ENCODE assay signal across 27 cellular contexts in genomic region chr9:126413470-126414051, GRCh38.
A peak's percentile ranks its signal among the peaks of the same experiment; 100 is the strongest.
DNase-seq lines count a peak whose midpoint lies in the region; ATAC-seq and TF ChIP-seq lines count a peak whose summit lies in the region.
"Had no signal": no experiment of that assay in that cellular context is flagged by ENCODE, and none has a peak within 500 bp of the region (broad histone marks: within the 10 kb centered on the region; RNA-seq: fewer than 3 reads in every experiment).

No MANE protein-coding gene starts in this region.

- POLR2A ChIA-PET in HEK293 (lab: Yijun Ruan, JAX), result no interaction called here

- H3K27ac ChIP-seq in HEK293 (ENCODE audit: extremely low read depth, low read depth, low read length), result no peak overlapping the region
- H3K27ac ChIP-seq: colonic mucosa, pancreas, transverse colon, WERI-Rb-1 had no signal

- H3K4me1 Mint-ChIP-seq in T-helper 17 cell, result peaks cover 36% of the 10 kb centered on the region
- H3K4me1 Mint-ChIP-seq: mesothelial cell of epicardium had no signal

- no peak overlapping the region for H3K4me3 ChIP-seq in HEK293 (ENCODE audit: low read depth, low read length)
- H3K4me3 ChIP-seq: colonic mucosa, pancreas, transverse colon had no signal

- TF ChIP-seq CTCF in HEK293 (tag by site-specific recombination; IDR thresholded peaks at IDR 0.05), result no peak

- H3K36me3 Mint-ChIP-seq in T-helper 17 cell (ENCODE audit: low read depth), result no peaks in the 10 kb centered on the region

- H3K4me1 ChIP-seq in HEK293 (ENCODE audit: control insufficient read depth, insufficient read depth, low read length), result no peaks in the 10 kb centered on the region
- H3K4me1 ChIP-seq: BE2C, colonic mucosa, pancreas had no signal

- DNase-seq in NCI-H2029 (lab: John Stamatoyannopoulos, UW), result peak; percentile 45
- no peak for DNase-seq in NCI-H2029 treated with DMSO at 0.1 percent for 48 hours (lab: John Stamatoyannopoulos, UW)
- DNase-seq in AML-193 (lab: John Stamatoyannopoulos, UW), result peak; percentile 27 to 44
- DNase-seq in T-helper 17 cell, result no peak
- DNase-seq in pons (ENCODE audit: low spot score), result no peak
- DNase-seq in C1 segment of cervical spinal cord (lab: John Stamatoyannopoulos, UW), result no peak
- no peak for DNase-seq in A172 (ENCODE audit: low spot score)
- DNase-seq: activated CD4-positive, alpha-beta T cell treated with anti-CD3 and anti-CD28 coated beads for 48 hours; activated naive CD4-positive, alpha-beta T cell; activated T-cell treated with anti-CD3 and anti-CD28 coated beads, Interleukin-2, amount 50 U/mL, for 48 hours; amniotic stem cell; BE2C; colonic mucosa; effector memory CD4-positive, alpha-beta T cell; erythroblast; KBM-7; kidney; MM.1S; pancreas; small intestine; stimulated activated CD4-positive, alpha-beta T cell treated with anti-CD3 and anti-CD28 coated beads, Interleukin-1b, Interleukin-23, amount 100 ng/mL, for 48 hours; T-helper 9 cell; transverse colon; WERI-Rb-1 had no signal

- H3K27me3 Mint-ChIP-seq in T-helper 17 cell, result no peaks in the 10 kb centered on the region

- ATAC-seq in T-helper 17 cell, result no peak
- ATAC-seq: pancreas had no signal

- H3K9me3 ChIP-seq in HEK293 (ENCODE audit: control insufficient read depth, insufficient read depth, low read depth, low read length), result no peaks in the 10 kb centered on the region
- H3K9me3 ChIP-seq in T-helper 17 cell (ENCODE audit: control insufficient read depth, low read length, poor library complexity, severe bottlenecking), result no peaks in the 10 kb centered on the region
- H3K9me3 ChIP-seq: BE2C, colonic mucosa, pancreas, transverse colon had no signal

- CTCF ChIA-PET in HEK293 (lab: Yijun Ruan, JAX), result interaction anchor here (0.6 to 0.7 kb wide), 2 partner anchors 25 to 123 kb away, joined by 3 to 4 read pairs; no protein-coding TSS in a partner anchor

- peaks cover 0 to 12% of the 10 kb centered on the region in 2 experiments; a peak in 1 of 3 replicates for H3K36me3 ChIP-seq in HEK293 (ENCODE audit: control insufficient read depth in 2 of 2, insufficient read depth in 1 of 2, low read length in 2 of 2)
- H3K36me3 ChIP-seq: BE2C, colonic mucosa, pancreas had no signal

- H3K27ac Mint-ChIP-seq in T-helper 17 cell, result peak overlapping the region; percentile 95
- H3K27ac Mint-ChIP-seq: mesothelial cell of epicardium, nephron had no signal

- H3K4me3 Mint-ChIP-seq in T-helper 17 cell, result no peak overlapping the region
- H3K4me3 Mint-ChIP-seq: mesothelial cell of epicardium, nephron had no signal

TF ChIP-seq in HEK293, 187 proteins besides CTCF, POLR2A, EP300 and RAD21:
- TF ChIP-seq ZBTB20 (tag by site-specific recombination; IDR thresholded peaks at IDR 0.05), result no peak
- TF ChIP-seq ZSCAN4 (tag by site-specific recombination; IDR thresholded peaks at IDR 0.05), result peak; percentile 52; the same call in 1 of the 2 replicates

Comparison
In these comparisons a context has a peak if more than half of its experiments do, and no peak if none do; other contexts are left out.
1. DNase-seq: peak in NCI-H2029 (single experiment) and AML-193 (2 of 2); none in NCI-H2029 treated with DMSO at 0.1 percent for 48 hours (single experiment), T-helper 17 cell (0 of 3), pons (single experiment), C1 segment of cervical spinal cord (0 of 14) and A172 (single experiment).